10 cellular contexts compared by ENCODE assay signal in the genomic region with DNA sequence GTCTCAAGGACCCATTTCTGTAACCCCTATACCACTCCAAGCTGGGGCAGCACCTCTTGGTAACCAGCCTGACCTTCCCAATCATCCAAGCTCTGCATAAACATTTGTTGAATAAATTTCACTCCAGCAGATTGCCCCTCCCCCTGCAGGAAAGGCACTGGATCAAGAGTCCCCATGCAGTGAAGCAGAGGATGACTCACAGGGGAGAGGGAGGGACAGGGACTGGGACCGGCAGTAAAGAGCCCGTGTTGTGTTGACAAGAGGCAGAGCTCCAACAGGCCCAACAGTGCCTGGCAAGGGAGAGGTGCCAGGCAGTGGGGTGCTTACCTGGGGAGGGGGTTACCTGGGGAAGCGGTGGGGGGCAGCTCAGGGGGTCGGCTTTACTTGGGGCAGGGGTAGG. TPM values are rescaled to one million over a fixed set of nuclear protein-coding genes. Genes with fewer than 3 reads are reported as not detected.
A peak's percentile ranks its signal among the peaks of the same experiment; 100 is the strongest.
DNase-seq lines count a peak whose midpoint lies in the region; ATAC-seq lines count a peak whose summit lies in the region.
"Had no signal": no experiment of that assay in that cellular context is flagged by ENCODE, and none has a peak within 500 bp of the region (broad histone marks: within the 10 kb centered on the region; RNA-seq: fewer than 3 reads in every experiment).

No MANE protein-coding gene starts in this region.

- H3K27me3 Mint-ChIP-seq in stimulated activated naive CD8-positive, alpha-beta T cell treated with anti-CD3 and anti-CD28 coated beads, Interleukin-15, amount 100 ng/mL, for 72 hours: no peaks in the 10 kb centered on the region
- H3K27me3 Mint-ChIP-seq: naive B cell had no signal

- H3K27ac ChIP-seq in substantia nigra (ENCODE audit: low read depth, low read length, poor library complexity, severe bottlenecking): peak overlapping the region; percentile 45
- H3K27ac ChIP-seq: SK-N-MC had no signal

- no peaks in the 10 kb centered on the region for H3K9me3 Mint-ChIP-seq in stimulated activated naive CD8-positive, alpha-beta T cell treated with anti-CD3 and anti-CD28 coated beads, Interleukin-15, amount 100 ng/mL, for 72 hours
- H3K9me3 Mint-ChIP-seq: naive B cell had no signal

- DNase-seq in stimulated activated naive CD8-positive, alpha-beta T cell treated with anti-CD3 and anti-CD28 coated beads, Interleukin-15, Interleukin-2, amounts not matched to agents 100 U/mL and 50 U/mL, for 24 hours: no peak
- DNase-seq in stimulated activated naive CD8-positive, alpha-beta T cell treated with anti-CD3 and anti-CD28 coated beads, Interleukin-15, amount 100 ng/mL, for 72 hours: no peak
- DNase-seq in astrocyte of the hippocampus (ENCODE audit: low read depth, low spot score) (peak; percentile 82), iPS-NIHi11 (ENCODE audit: low spot score) (peak; percentile 76), substantia nigra (lab: John Stamatoyannopoulos, UW) (peak in 29 of 49 donors; percentile 13 to 88 (median 35)), mesenteric fat pad (ENCODE audit: low spot score) (no peak)
- no peak for DNase-seq in activated T-cell treated with anti-CD3 and anti-CD28 coated beads, Interleukin-2, amount 50 U/mL, for 48 hours
- DNase-seq: naive B cell had no signal

- peak; percentile 36 for ATAC-seq in stimulated activated naive CD8-positive, alpha-beta T cell treated with anti-CD3 and anti-CD28 coated beads, Interleukin-15, Interleukin-2, amounts not matched to agents 100 U/mL and 50 U/mL, for 24 hours
- no peak for ATAC-seq in stimulated activated naive CD8-positive, alpha-beta T cell treated with anti-CD3 and anti-CD28 coated beads, Interleukin-15, amount 100 ng/mL, for 72 hours
- ATAC-seq in GM21390 (IDR thresholded peaks at IDR 0.05; ENCODE audit: unreplicated experiment): no peak

- H3K4me3 Mint-ChIP-seq in stimulated activated naive CD8-positive, alpha-beta T cell treated with anti-CD3 and anti-CD28 coated beads, Interleukin-15, amount 100 ng/mL, for 72 hours: no peak overlapping the region
- H3K4me3 Mint-ChIP-seq: naive B cell had no signal

- no peak overlapping the region for H3K27ac Mint-ChIP-seq in stimulated activated naive CD8-positive, alpha-beta T cell treated with anti-CD3 and anti-CD28 coated beads, Interleukin-15, amount 100 ng/mL, for 72 hours

- H3K4me1 Mint-ChIP-seq in stimulated activated naive CD8-positive, alpha-beta T cell treated with anti-CD3 and anti-CD28 coated beads, Interleukin-15, amount 100 ng/mL, for 72 hours: peaks cover 5% of the 10 kb centered on the region

RNA-seq across cellular contexts. Expression of a gene that starts 32.3 kb away (rescaled TPM):
- total RNA-seq in mesenteric fat pad: 24.4 TPM

Comparison
In these comparisons a context has a peak if more than half of its experiments do, and no peak if none do; other contexts are left out.
1. DNase-seq: peak in astrocyte of the hippocampus (single experiment), iPS-NIHi11 (single experiment) and substantia nigra (29 of 49); none in stimulated activated naive CD8-positive, alpha-beta T cell treated with anti-CD3 and anti-CD28 coated beads, Interleukin-15, Interleukin-2, amounts not matched to agents 100 U/mL and 50 U/mL, for 24 hours (single experiment), stimulated activated naive CD8-positive, alpha-beta T cell treated with anti-CD3 and anti-CD28 coated beads, Interleukin-15, amount 100 ng/mL, for 72 hours (0 of 2), mesenteric fat pad (single experiment) and activated T-cell treated with anti-CD3 and anti-CD28 coated beads, Interleukin-2, amount 50 U/mL, for 48 hours (0 of 2).